ENCODE assay signal across 1 cellular context in genomic region chr10:24910574-24910973, GRCh38.
TF ChIP-seq lines count a peak whose summit lies in the region.

No MANE protein-coding gene starts in this region.

TF ChIP-seq in K562, 482 proteins besides CTCF, POLR2A, EP300 and RAD21 (continued from another document):
- TF ChIP-seq THRA (IDR thresholded peaks at IDR 0.05) (no peak), ZNF561 (CRISPR knock-in tag; conservative IDR thresholded peaks at IDR 0.05) (no peak), C11orf30 (IDR thresholded peaks at IDR 0.05; ENCODE audit: low read depth) (peak; percentile 55; the same call in 1 of the 2 replicates), ZNF639 (CRISPR knock-in tag; conservative IDR thresholded peaks at IDR 0.05 in 1 of 2, IDR thresholded peaks at IDR 0.05 in 1 of 2) (no peak), USF2 (CRISPR knock-in tag; IDR thresholded peaks at IDR 0.05) (no peak), DNMT1 (IDR thresholded peaks at IDR 0.05) (no peak), CTBP1 (IDR thresholded peaks at IDR 0.05; ENCODE audit: borderline replicate concordance) (no peak), POLR2AphosphoS5 (IDR thresholded peaks at IDR 0.05; ENCODE audit: control insufficient read depth, insufficient read depth, low read depth, low read length) (no peak)
